Comparison of ENCODE assay signal across 8 cellular contexts in genomic region chr7:17680943-17681351, GRCh38.
DNase-seq lines count a peak whose midpoint lies in the region; ATAC-seq, FAIRE-seq and TF ChIP-seq lines count a peak whose summit lies in the region.

No MANE protein-coding gene starts in this region.

- H3K9me3 ChIP-seq in OCI-LY7 (ENCODE audit: low read length) (no peaks in the 10 kb centered on the region), prostate gland (no peaks in the 10 kb centered on the region)

- no peak overlapping the region for H3K27ac ChIP-seq in OCI-LY7 (ENCODE audit: low read depth, low read length, poor library complexity, severe bottlenecking)
- no peak overlapping the region for H3K27ac ChIP-seq in prostate gland

- H3K27ac Mint-ChIP-seq in activated CD4-positive, alpha-beta T cell treated with anti-CD3 and anti-CD28 coated beads for 36 hours: no peak overlapping the region

- H3K27me3 ChIP-seq in prostate gland (replicated peaks; ENCODE audit: insufficient read depth): no peaks in the 10 kb centered on the region

- no peak overlapping the region for H2AFZ ChIP-seq in OCI-LY7 (ENCODE audit: low read length)

- CTCF ChIA-PET in OCI-LY7 (lab: Charles Lee; ENCODE audit: unreplicated experiment): interaction anchor here (0.7 kb wide), 1 partner anchor 462 kb away, joined by 5 read pairs; no protein-coding TSS in a partner anchor
- CTCF ChIA-PET in activated CD4-positive, alpha-beta T cell treated with anti-CD3 and anti-CD28 coated beads for 36 hours (lab: Charles Lee): interaction anchor here (0.6 to 2.1 kb wide), 13 partner anchors 9 to 1985 kb away, joined by 3 to 8 read pairs (median 4); no protein-coding TSS in a partner anchor

- 42% methylated on average over 5 of the region's 5 CpGs for WGBS in prostate gland

- ATAC-seq in activated CD4-positive, alpha-beta T cell treated with anti-CD3 and anti-CD28 coated beads for 36 hours: no peak
- no peak for ATAC-seq in left colon

- BruUV-seq in OCI-LY7 (replicated peaks; lab: Mats Ljungman, UMichigan): no TSS peak

- H3K4me1 ChIP-seq in OCI-LY7 (ENCODE audit: insufficient read depth, low read length, poor library complexity, severe bottlenecking): no peaks in the 10 kb centered on the region
- H3K4me1 ChIP-seq in prostate gland (replicated peaks): no peaks in the 10 kb centered on the region

- no peaks in the 10 kb centered on the region for H3K79me2 ChIP-seq in OCI-LY7 (ENCODE audit: insufficient read depth, low read depth, low read length)

- no peaks in the 10 kb centered on the region for H3K4me1 Mint-ChIP-seq in activated CD4-positive, alpha-beta T cell treated with anti-CD3 and anti-CD28 coated beads for 36 hours

- no peaks in the 10 kb centered on the region for H4K20me1 ChIP-seq in OCI-LY7 (ENCODE audit: insufficient read depth, low read length)

- DNase-seq in SKM-1 treated with dmso at 0.1 percent for 144 hours (lab: John Stamatoyannopoulos, UW; ENCODE audit: unreplicated experiment) (peak; percentile 2), SKM-1 (lab: John Stamatoyannopoulos, UW; ENCODE audit: unreplicated experiment) (no peak), OCI-LY7 (ENCODE audit: low spot score) (peak; percentile 25), fibroblast of mammary gland (ENCODE audit: low read depth) (peak; percentile 70), prostate gland (ENCODE audit: low spot score) (no peak), left colon (no peak), H54 (ENCODE audit: insufficient read length, low spot score) (no peak)
- DNase-seq in activated CD4-positive, alpha-beta T cell treated with anti-CD3 and anti-CD28 coated beads for 36 hours: no peak

- peak; percentile 76 for TF ChIP-seq CTCF in OCI-LY7 (conservative IDR thresholded peaks at IDR 0.05; ENCODE audit: low read length)
- TF ChIP-seq CTCF in fibroblast of mammary gland (conservative IDR thresholded peaks at IDR 0.05; ENCODE audit: control insufficient read depth, insufficient read depth, low read depth, low read length): peak; percentile 38
- peak; percentile 18 to 67 (median 41) for TF ChIP-seq CTCF in prostate gland (IDR thresholded peaks at IDR 0.05)

- no peak overlapping the region for H3K4me3 Mint-ChIP-seq in activated CD4-positive, alpha-beta T cell treated with anti-CD3 and anti-CD28 coated beads for 36 hours

- POLR2A ChIA-PET in OCI-LY7 (lab: Charles Lee): interaction anchor here (0.7 kb wide), 1 partner anchor 897 kb away, joined by 3 read pairs; no protein-coding TSS in a partner anchor
- POLR2A ChIA-PET in activated CD4-positive, alpha-beta T cell treated with anti-CD3 and anti-CD28 coated beads for 36 hours (lab: Charles Lee): no interaction called here

- H3K36me3 ChIP-seq in OCI-LY7 (ENCODE audit: insufficient read depth, low read length) (no peaks in the 10 kb centered on the region), prostate gland (no peaks in the 10 kb centered on the region)

- no peak for TF ChIP-seq POLR2A in prostate gland (IDR thresholded peaks at IDR 0.05)
- no peak for TF ChIP-seq POLR2A in H54 (IDR thresholded peaks at IDR 0.05; ENCODE audit: low read depth, low read length)

- no peaks in the 10 kb centered on the region for H3K9me3 Mint-ChIP-seq in activated CD4-positive, alpha-beta T cell treated with anti-CD3 and anti-CD28 coated beads for 36 hours (ENCODE audit: low read depth)

- H3K4me2 ChIP-seq in OCI-LY7 (ENCODE audit: low read length): no peak overlapping the region

- H3K27me3 Mint-ChIP-seq in activated CD4-positive, alpha-beta T cell treated with anti-CD3 and anti-CD28 coated beads for 36 hours: no peaks in the 10 kb centered on the region

- H3K36me3 Mint-ChIP-seq in activated CD4-positive, alpha-beta T cell treated with anti-CD3 and anti-CD28 coated beads for 36 hours (ENCODE audit: low read depth): no peaks in the 10 kb centered on the region

- H3K4me3 ChIP-seq in OCI-LY7 (ENCODE audit: low read depth, low read length, poor library complexity, severe bottlenecking): no peak overlapping the region
- H3K4me3 ChIP-seq in fibroblast of mammary gland (ENCODE audit: control insufficient read depth, low read depth, low read length): no peak overlapping the region
- H3K4me3 ChIP-seq in prostate gland: no peak overlapping the region

- FAIRE-seq in H54 (lab: Jason Lieb, UNC): no peak

- intact Hi-C loops in OCI-LY7 (cut with micrococcal nuclease; ENCODE audit: unreplicated experiment) (no loop called here), prostate gland (cut with DNase I) (loop anchor here (5.0 kb wide), 1 partner anchor 1986 kb away; no protein-coding TSS in a partner anchor), left colon (cut with DNase I, micrococcal nuclease) (loop anchor here in 1 of 2 donors (10.0 kb wide), 1 partner anchor 664 kb away; no protein-coding TSS in a partner anchor)
- intact Hi-C loops in activated CD4-positive, alpha-beta T cell treated with anti-CD3 and anti-CD28 coated beads for 36 hours (cut with DNase I, micrococcal nuclease): loop anchor here (1.0 to 5.0 kb wide), 4 partner anchors 312 to 986 kb away; no protein-coding TSS in a partner anchor

- no peaks in the 10 kb centered on the region for H3K9me2 ChIP-seq in OCI-LY7 (ENCODE audit: insufficient read depth, low read length)

Comparison
In these comparisons a context has a peak if more than half of its experiments do, and no peak if none do; other contexts are left out.
1. DNase-seq: peak in SKM-1 treated with dmso at 0.1 percent for 144 hours (single experiment), OCI-LY7 (single experiment) and fibroblast of mammary gland (single experiment); none in SKM-1 (single experiment), prostate gland (single experiment), activated CD4-positive, alpha-beta T cell treated with anti-CD3 and anti-CD28 coated beads for 36 hours (single experiment), left colon (0 of 2) and H54 (single experiment).
2. Peak in every context shown above with its lines, with median percentiles within 50 percentile points of each other: CTCF ChIP-seq.